ENCODE assay signal across 8 cellular contexts in genomic region chr19:7917292-7918061, GRCh38. TPM values are rescaled to one million over a fixed set of nuclear protein-coding genes. Genes with fewer than 3 reads are reported as not detected.
DNase-seq lines count a peak whose midpoint lies in the region; ATAC-seq and TF ChIP-seq lines count a peak whose summit lies in the region.

No MANE protein-coding gene starts in this region.

- intact Hi-C loops in Caco-2 (cut with micrococcal nuclease; ENCODE audit: unreplicated experiment), result no loop called here
- intact Hi-C loops in activated B cell treated with CpG ODN at 0.5 μM for 24 hours (cut with micrococcal nuclease), result no loop called here

- H4K20me1 ChIP-seq in KMS-11 (ENCODE audit: insufficient read depth), result no peaks in the 10 kb centered on the region

- H3K9me3 ChIP-seq in Caco-2, result no peaks in the 10 kb centered on the region

- no peak for ATAC-seq in activated B cell treated with CpG ODN at 0.5 μM for 24 hours (ENCODE audit: low read depth)
- peak; percentile 9 for ATAC-seq in left lobe of liver
- ATAC-seq in HG02973 (IDR thresholded peaks at IDR 0.05; ENCODE audit: unreplicated experiment), result no peak
- ATAC-seq in GM18873 (IDR thresholded peaks at IDR 0.05; ENCODE audit: low FRiP score, unreplicated experiment), result no peak

- no TSS peak for BruUV-seq in Caco-2 (replicated peaks; lab: Mats Ljungman, UMichigan)

- H3K27me3 Mint-ChIP-seq in Caco-2 (ENCODE audit: insufficient read depth, unreplicated experiment) (no peaks in the 10 kb centered on the region), activated B cell treated with CpG ODN at 0.5 μM for 24 hours (peaks cover 18% of the 10 kb centered on the region)

- H3K27me3 ChIP-seq in Caco-2 (replicated peaks; ENCODE audit: control insufficient read depth, insufficient read depth, low read length) (no peaks in the 10 kb centered on the region), KMS-11 (ENCODE audit: insufficient read depth, low read depth) (peaks cover 27% of the 10 kb centered on the region)

- H3K4me2 ChIP-seq in KMS-11, result peak overlapping the region; percentile 48; the same call in 1 of the 2 replicates

- peak; percentile 50 to 72 for TF ChIP-seq CTCF in Caco-2 (IDR thresholded peaks at IDR 0.05; ENCODE audit: insufficient read depth in 1 of 2, low read depth in 1 of 2, low read length in 1 of 2, severe bottlenecking in 1 of 2, unreplicated experiment in 1 of 2)
- TF ChIP-seq CTCF in KMS-11 (conservative IDR thresholded peaks at IDR 0.05; ENCODE audit: low read depth, low read length), result no peak
- no peak for TF ChIP-seq CTCF in activated B cell treated with CpG ODN at 0.5 μM for 24 hours (IDR thresholded peaks at IDR 0.05)

- H3K4me1 Mint-ChIP-seq in Caco-2 (ENCODE audit: low read depth, unreplicated experiment), result peaks cover 7% of the 10 kb centered on the region
- peaks cover 45% of the 10 kb centered on the region for H3K4me1 Mint-ChIP-seq in activated B cell treated with CpG ODN at 0.5 μM for 24 hours

- H3K27ac Mint-ChIP-seq in Caco-2 (ENCODE audit: unreplicated experiment) (no peak overlapping the region), activated B cell treated with CpG ODN at 0.5 μM for 24 hours (no peak overlapping the region)

- H3K27ac ChIP-seq in KMS-11, result no peak overlapping the region

- H3K4me1 ChIP-seq in Caco-2 (peaks cover 16% of the 10 kb centered on the region), KMS-11 (ENCODE audit: low read depth, poor library complexity, severe bottlenecking) (peaks cover 14% of the 10 kb centered on the region)

- no peaks in the 10 kb centered on the region for H3K79me2 ChIP-seq in KMS-11 (ENCODE audit: insufficient read depth, low read depth)

- no peak overlapping the region for H3K9ac ChIP-seq in KMS-11

- DNase-seq in Caco-2 (peak; percentile 73 to 79), activated B cell treated with CpG ODN at 0.5 μM for 24 hours (peak; percentile 55), cerebellum (ENCODE audit: low spot score) (peak; percentile 79), left lobe of liver (ENCODE audit: low spot score) (no peak)
- peak in 5 of 6 experiments; percentile 9 to 42 (median 41) for DNase-seq in stimulated activated naive CD4-positive, alpha-beta T cell (lab: John Stamatoyannopoulos, UW)

- H3K9me3 Mint-ChIP-seq in Caco-2 (ENCODE audit: unreplicated experiment) (no peaks in the 10 kb centered on the region), activated B cell treated with CpG ODN at 0.5 μM for 24 hours (no peaks in the 10 kb centered on the region)

- H3K36me3 ChIP-seq in Caco-2 (ENCODE audit: control insufficient read depth, insufficient read depth, low read length) (no peaks in the 10 kb centered on the region), KMS-11 (ENCODE audit: insufficient read depth) (no peaks in the 10 kb centered on the region)

- H3K36me3 Mint-ChIP-seq in Caco-2 (ENCODE audit: insufficient read depth, unreplicated experiment) (peaks cover 32% of the 10 kb centered on the region), activated B cell treated with CpG ODN at 0.5 μM for 24 hours (ENCODE audit: low read depth) (peaks cover 16% of the 10 kb centered on the region)

- H3K4me3 Mint-ChIP-seq in Caco-2 (ENCODE audit: unreplicated experiment) (peak overlapping the region; percentile 87), activated B cell treated with CpG ODN at 0.5 μM for 24 hours (peak overlapping the region; percentile 75)

- CTCF ChIA-PET in Caco-2 (lab: Charles Lee) (interaction anchor here (0.9 to 3.0 kb wide), 6 partner anchors 9 to 48 kb away, joined by 3 to 14 read pairs (median 5); partner anchors contain the start of genes CTXN1, MAP2K7 and TIMM44), activated B cell treated with CpG ODN at 0.5 μM for 24 hours (lab: Charles Lee) (interaction anchor here (0.7 to 1.2 kb wide), 5 partner anchors 11 to 238 kb away, joined by 3 to 4 read pairs (median 3); partner anchors contain the start of gene TIMM44)

- H3K4me3 ChIP-seq in Caco-2 (ENCODE audit: low read depth, low read length) (peak overlapping the region; percentile 58), KMS-11 (IDR thresholded peaks at IDR 0.05; ENCODE audit: insufficient read depth, low read depth, low read length) (no peak overlapping the region)

- H2AFZ ChIP-seq in KMS-11 (ENCODE audit: low read depth), result peak overlapping the region; percentile 48; the same call in 1 of the 2 replicates

- POLR2A ChIA-PET in Caco-2 (lab: Charles Lee), result interaction anchor here (0.8 to 1.0 kb wide), 3 partner anchors 14 to 26 kb away, joined by 3 to 4 read pairs (median 3); partner anchors contain the start of gene MAP2K7
- POLR2A ChIA-PET in activated B cell treated with CpG ODN at 0.5 μM for 24 hours (lab: Charles Lee), result interaction anchor here (0.6 to 1.4 kb wide), 6 partner anchors 9 to 288 kb away, joined by 3 to 5 read pairs (median 4); partner anchors contain the start of genes PET100, TIMM44 and XAB2

RNA-seq across cellular contexts. Expression of gene SNAPC2, which starts 2.7 kb away (rescaled TPM):
- total RNA-seq in Caco-2 (2022) (8.8 and 10.4 TPM in 2 replicates), activated B cell treated with CpG ODN at 0.5 μM for 24 hours (14.4 and 15.3 TPM in 2 replicates), cerebellum (4.6 TPM), left lobe of liver (4.1 TPM)

RNA-seq across cellular contexts. Expression of gene TGFBR3L, which starts 2.8 kb away (rescaled TPM):
- total RNA-seq in Caco-2 (2022), result 9.8 and 10.8 TPM in 2 replicates
- not detected in 2 replicates for total RNA-seq in activated B cell treated with CpG ODN at 0.5 μM for 24 hours
- total RNA-seq in cerebellum, result not detected
- 3.4 TPM for total RNA-seq in left lobe of liver

RNA-seq across cellular contexts. Expression of gene CTXN1, which starts 8.5 kb away (rescaled TPM):
- total RNA-seq in Caco-2 (2022) (7.4 and 9.1 TPM in 2 replicates), activated B cell treated with CpG ODN at 0.5 μM for 24 hours (not detected in 2 replicates), cerebellum (10.3 TPM), left lobe of liver (not detected)

RNA-seq across cellular contexts. Expression of gene MAP2K7, which starts 13.8 kb away (rescaled TPM):
- total RNA-seq in Caco-2 (2022), result 37.4 and 42.6 TPM in 2 replicates
- total RNA-seq in activated B cell treated with CpG ODN at 0.5 μM for 24 hours, result 46.3 and 52.8 TPM in 2 replicates
- 8.5 TPM for total RNA-seq in cerebellum
- 20.8 TPM for total RNA-seq in left lobe of liver

RNA-seq across cellular contexts. Expression of gene TIMM44, which starts 26.0 kb away (rescaled TPM):
- total RNA-seq in Caco-2 (2022) (129 and 146 TPM in 2 replicates), activated B cell treated with CpG ODN at 0.5 μM for 24 hours (78.4 and 92.5 TPM in 2 replicates), cerebellum (36.4 TPM), left lobe of liver (33.5 TPM)

Comparison
In these comparisons a context has a peak if more than half of its experiments do, and no peak if none do; other contexts are left out.
1. CTCF ChIP-seq: peak in Caco-2 (2 of 2); none in KMS-11 (single experiment) and activated B cell treated with CpG ODN at 0.5 μM for 24 hours (single experiment).